Comparison of ENCODE assay signal across 8 cellular contexts in the genomic region with DNA sequence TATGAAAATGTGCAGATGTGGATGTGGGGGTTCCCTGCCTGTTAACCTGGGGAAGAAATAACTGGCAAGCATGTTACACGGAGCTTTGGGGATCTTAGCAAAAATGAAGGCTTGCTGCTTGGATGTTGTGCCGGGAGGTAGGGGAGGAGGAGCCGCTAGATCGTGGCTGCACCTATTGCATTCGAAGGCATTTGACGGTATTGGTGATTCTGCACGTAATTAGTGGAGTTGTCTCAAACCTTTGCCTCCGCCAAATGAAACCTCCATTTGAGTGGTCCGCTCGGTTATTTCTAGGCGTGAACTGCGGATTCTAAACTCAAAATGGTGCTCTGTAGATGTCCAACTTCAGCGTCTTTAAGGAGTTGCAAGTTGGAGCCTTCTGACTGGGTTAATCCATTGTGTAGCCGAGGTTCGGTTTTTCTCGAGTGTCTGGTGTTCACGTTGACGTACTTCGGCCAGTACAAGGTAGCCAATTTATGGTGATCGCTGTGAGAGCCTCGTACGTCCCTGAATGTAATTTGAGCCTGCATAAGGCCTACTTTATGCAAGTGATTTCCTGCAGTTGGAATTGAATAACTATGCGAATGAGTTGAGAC. TPM values are rescaled to one million over a fixed set of nuclear protein-coding genes. Genes with fewer than 3 reads are reported as not detected.
A peak's percentile ranks its signal among the peaks of the same experiment; 100 is the strongest.
DNase-seq lines count a peak whose midpoint lies in the region; ATAC-seq and TF ChIP-seq lines count a peak whose summit lies in the region.

No MANE protein-coding gene starts in this region.

- RAD21 ChIA-PET in HCT116 (lab: Charles Lee; ENCODE audit: low non-redundant PET in 1 of 2, low total read pairs in 2 of 2, uncharacterized antibody in 2 of 2, unreplicated experiment in 2 of 2), result no interaction called here

- peaks cover 0 to 4% of the 10 kb centered on the region in 2 experiments; a peak in 1 of 4 replicates for H3K9me3 ChIP-seq in HCT116 (ENCODE audit: control insufficient read depth in 1 of 2, insufficient read depth in 1 of 2, low read depth in 1 of 2, low read length in 2 of 2)
- H3K9me3 ChIP-seq in Panc1 (ENCODE audit: control insufficient read depth, insufficient read depth, low read depth, low read length), result no peaks in the 10 kb centered on the region
- no peaks in the 10 kb centered on the region for H3K9me3 ChIP-seq in subcutaneous abdominal adipose tissue (ENCODE audit: control insufficient read depth in 5 of 5, low read length in 5 of 5)

- BruUV-seq in HCT116 (replicated peaks; lab: Mats Ljungman, UMichigan) (TSS peak; percentile 45), Panc1 (replicated peaks; lab: Mats Ljungman, UMichigan) (no TSS peak)

- no peak for TF ChIP-seq POLR2A in HCT116 (IDR thresholded peaks at IDR 0.05; ENCODE audit: borderline replicate concordance, extremely low read depth, insufficient read depth, insufficient read length)

- H3K27ac ChIP-seq in HCT116 (ENCODE audit: low read depth, low read length) (no peak overlapping the region), Panc1 (ENCODE audit: low read length) (0 out of 2 replicates have a peak overlapping the region, but pooled peaks have one; percentile 21), subcutaneous abdominal adipose tissue (ENCODE audit: low read depth, low read length) (no peak overlapping the region)

- no peaks in the 10 kb centered on the region for H3K27me3 ChIP-seq in HCT116 (ENCODE audit: insufficient read depth, low read length)
- H3K27me3 ChIP-seq in Panc1 (ENCODE audit: control insufficient read depth, insufficient read depth, low read length), result peaks cover 14% of the 10 kb centered on the region
- H3K27me3 ChIP-seq in subcutaneous abdominal adipose tissue (ENCODE audit: control insufficient read depth in 5 of 5, insufficient read depth in 4 of 5, low read length in 5 of 5), result no peaks in the 10 kb centered on the region

- intact Hi-C loops in HCT116 (cut with micrococcal nuclease), result loop anchor here (5.0 kb wide), 1 partner anchor 188 kb away; no protein-coding TSS in a partner anchor
- intact Hi-C loops in Panc1 (cut with micrococcal nuclease; ENCODE audit: unreplicated experiment), result loop anchor here (5.0 kb wide), 1 partner anchor 418 kb away; no protein-coding TSS in a partner anchor

- CTCF ChIA-PET in HCT116 (lab: Charles Lee) (no interaction called here), Panc1 (lab: Charles Lee) (no interaction called here)

- H3K36me3 ChIP-seq in HCT116 (ENCODE audit: control insufficient read depth in 1 of 2, insufficient read depth in 2 of 2, low read length in 2 of 2) (no peaks in the 10 kb centered on the region), Panc1 (ENCODE audit: control insufficient read depth, insufficient read depth, low read length) (no peaks in the 10 kb centered on the region), subcutaneous abdominal adipose tissue (ENCODE audit: control insufficient read depth in 5 of 5, insufficient read depth in 5 of 5, low read length in 5 of 5) (no peaks in the 10 kb centered on the region)

- H2AFZ ChIP-seq in HCT116 (ENCODE audit: low read depth, low read length, poor library complexity, severe bottlenecking), result no peak overlapping the region

- H4K20me1 ChIP-seq in HCT116 (ENCODE audit: insufficient read depth), result no peaks in the 10 kb centered on the region

- peaks cover 15 to 19% of the 10 kb centered on the region in 2 experiments for H3K4me1 ChIP-seq in HCT116 (ENCODE audit: control insufficient read depth in 1 of 2, insufficient read depth in 2 of 2, low read length in 2 of 2)
- H3K4me1 ChIP-seq in Panc1 (ENCODE audit: control insufficient read depth, insufficient read depth, low read length), result peaks cover 30% of the 10 kb centered on the region
- peaks cover 4 to 50% (median 38%) of the 10 kb centered on the region in 5 donors for H3K4me1 ChIP-seq in subcutaneous abdominal adipose tissue (ENCODE audit: control insufficient read depth in 5 of 5, insufficient read depth in 5 of 5, low read length in 5 of 5)

- POLR2A ChIA-PET in HCT116 (lab: Charles Lee) (no interaction called here), Panc1 (lab: Charles Lee) (no interaction called here)

- TF ChIP-seq RAD21 in HCT116 (IDR thresholded peaks at IDR 0.05; ENCODE audit: low read depth), result no peak

- no peak for ATAC-seq in HCT116
- ATAC-seq in Panc1, result no peak
- ATAC-seq in HG03045 (IDR thresholded peaks at IDR 0.05; ENCODE audit: unreplicated experiment), result no peak
- ATAC-seq in HG02981 (IDR thresholded peaks at IDR 0.05; ENCODE audit: unreplicated experiment), result no peak

- DNase-seq in HCT116 (ENCODE audit: low read depth, low spot score), result no peak
- DNase-seq in Panc1 (ENCODE audit: low read depth, low spot score), result no peak
- DNase-seq in central memory CD4-positive, alpha-beta T cell, result peak; percentile 41
- peak; percentile 52 for DNase-seq in medulla oblongata (ENCODE audit: extremely low spot score)
- DNase-seq in NCI-H187 (lab: John Stamatoyannopoulos, UW), result no peak

- peaks cover 56% of the 10 kb centered on the region for H3K79me2 ChIP-seq in HCT116 (ENCODE audit: insufficient read depth, low read length)

- in situ Hi-C loops in Panc1 (cut with HindIII; ENCODE audit: low pct_unique_long_range_greater_than_20kb, low sequenced_read_pairs), result no loop called here

- TF ChIP-seq CTCF in HCT116 (IDR thresholded peaks at IDR 0.05 in 2 of 3, conservative IDR thresholded peaks at IDR 0.05 in 1 of 3; ENCODE audit: borderline replicate concordance in 1 of 3, insufficient read depth in 1 of 3, low read depth in 2 of 3, low read length in 2 of 3) (no peak), Panc1 (IDR thresholded peaks at IDR 0.05) (no peak)

- H3K4me3 ChIP-seq in HCT116 (replicated peaks in 1 of 2; ENCODE audit: low read depth in 1 of 2, low read length in 2 of 2) (peak overlapping the region; percentile 62 to 67), Panc1 (ENCODE audit: low read depth in 2 of 2, low read length in 2 of 2) (peak overlapping the region; percentile 62 to 70), subcutaneous abdominal adipose tissue (ENCODE audit: low read depth in 1 of 5, low read length in 5 of 5) (peak overlapping the region; percentile 67 to 87 (median 73))

- H3K9ac ChIP-seq in HCT116 (ENCODE audit: low read length), result no peak overlapping the region
- peak overlapping the region in 4 of 5 donors; percentile 65 to 75 (median 68) for H3K9ac ChIP-seq in subcutaneous abdominal adipose tissue (ENCODE audit: low read length in 5 of 5)

- H3K4me2 ChIP-seq in HCT116 (ENCODE audit: low read length), result peak overlapping the region; percentile 88

- no peaks in the 10 kb centered on the region for H3K9me2 ChIP-seq in HCT116 (ENCODE audit: insufficient read depth)

TF ChIP-seq in HCT116, 20 proteins besides CTCF, POLR2A, EP300 and RAD21:
- TF ChIP-seq ZFX (IDR thresholded peaks at IDR 0.05) (no peak), EZH2phosphoT487 (IDR thresholded peaks at IDR 0.05; ENCODE audit: borderline replicate concordance) (no peak), ATF3 (IDR thresholded peaks at IDR 0.05) (no peak), SIN3A (IDR thresholded peaks at IDR 0.05; ENCODE audit: low read depth) (no peak), ZNF274 (IDR thresholded peaks at IDR 0.05; ENCODE audit: low read depth, low read length) (no peak)

RNA-seq across cellular contexts. Expression of gene TNRC6C, which starts 1.5 kb away (rescaled TPM):
- total RNA-seq in HCT116 (2021; ENCODE audit: unreplicated experiment) (23.4 TPM), Panc1 (2021; ENCODE audit: unreplicated experiment) (10.1 TPM)
- polyA plus RNA-seq in HCT116 (2012), result 6.7 and 7.1 TPM in 2 replicates
- 2.0 TPM for polyA plus RNA-seq in Panc1 (2012; ENCODE audit: insufficient read length)

Comparison
In these comparisons a context has a peak if more than half of its experiments do, and no peak if none do; other contexts are left out.
1. DNase-seq: peak in central memory CD4-positive, alpha-beta T cell (single experiment) and medulla oblongata (single experiment); none in HCT116 (single experiment), Panc1 (single experiment) and NCI-H187 (0 of 2).
2. Peak in every context shown above with its lines, with median percentiles within 50 percentile points of each other: H3K4me3 ChIP-seq.